In the genomic region with DNA sequence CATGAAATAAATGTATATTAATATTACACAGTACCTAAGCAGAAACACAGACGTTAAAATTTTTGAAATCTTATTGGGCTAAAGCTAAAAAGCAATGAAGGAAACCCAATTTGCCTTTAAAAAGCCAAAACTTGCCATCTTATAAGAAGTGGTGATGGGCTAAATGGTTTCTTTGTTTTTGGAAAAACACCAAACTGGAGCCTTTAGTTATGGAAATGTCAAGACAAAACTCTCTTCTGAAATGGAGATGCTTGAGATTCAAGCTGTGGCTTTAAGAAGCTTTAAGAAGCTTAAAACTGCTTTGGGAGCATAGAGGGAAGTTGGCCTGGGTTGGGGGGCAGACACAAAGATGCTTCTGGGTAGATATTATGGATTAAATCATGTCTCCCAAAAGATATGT, we compare ENCODE assay signal across 16 cellular contexts.
A peak's percentile ranks its signal among the peaks of the same experiment; 100 is the strongest.
DNase-seq lines count a peak whose midpoint lies in the region; ATAC-seq and TF ChIP-seq lines count a peak whose summit lies in the region.
"Had no signal": no experiment of that assay in that cellular context is flagged by ENCODE, and none has a peak within 500 bp of the region (broad histone marks: within the 10 kb centered on the region; RNA-seq: fewer than 3 reads in every experiment).

No MANE protein-coding gene starts in this region.

- ATAC-seq in WTC11 (peak; percentile 85), sciatic nerve (no peak), gastrocnemius medialis (no peak)
- ATAC-seq: K562 had no signal

- H3K27ac ChIP-seq in iPS-18a (ENCODE audit: low read length) (no peak overlapping the region), gastrocnemius medialis (no peak overlapping the region), brain microvascular endothelial cell (no peak overlapping the region)
- H3K27ac ChIP-seq: BLaER1 treated with 17β-estradiol and CSF1 and Interleukin-3, amounts not matched to agents 10 nM and 100 nM; GM23248 had no signal

- DNase-seq in H7 (peak; percentile 42), WTC11 (ENCODE audit: low spot score) (no peak), sciatic nerve (ENCODE audit: low spot score) (no peak), gastrocnemius medialis (no peak), mesothelial cell of epicardium (ENCODE audit: low spot score in 2 of 2, unreplicated experiment in 2 of 2) (no peak), brain microvascular endothelial cell (no peak)
- DNase-seq: ACHN; Calu3; CD4-positive, alpha-beta T cell; DMS 273 treated with DMSO at 0.1 percent for 48 hours; DMS79; GM23248 had no signal

- in situ Hi-C loops in gastrocnemius medialis (cut with MboI; ENCODE audit: low sequenced_read_pairs in 4 of 4) (no loop called here), brain microvascular endothelial cell (cut with HindIII; ENCODE audit: low pct_ligation_motif_present, low sequenced_read_pairs) (no loop called here)

- TF ChIP-seq CTCF in WTC11 (IDR thresholded peaks at IDR 0.05) (no peak), gastrocnemius medialis (IDR thresholded peaks at IDR 0.05 in 4 of 5, conservative IDR thresholded peaks at IDR 0.05 in 1 of 5) (no peak), mesothelial cell of epicardium (IDR thresholded peaks at IDR 0.05; ENCODE audit: unreplicated experiment) (no peak), brain microvascular endothelial cell (IDR thresholded peaks at IDR 0.05; ENCODE audit: low read depth, low read length, missing control alignments) (no peak)

- no peak overlapping the region for H3K27ac Mint-ChIP-seq in WTC11
- H3K27ac Mint-ChIP-seq in mesothelial cell of epicardium = no peak overlapping the region
- H3K27ac Mint-ChIP-seq: CD4-positive, alpha-beta T cell had no signal

- H3K27me3 Mint-ChIP-seq in WTC11 (ENCODE audit: low read depth) (peaks cover 97% of the 10 kb centered on the region), mesothelial cell of epicardium (ENCODE audit: low read depth) (peaks cover 19% of the 10 kb centered on the region)
- H3K27me3 Mint-ChIP-seq: CD4-positive, alpha-beta T cell had no signal

- CTCF ChIA-PET in WTC11 (lab: Charles Lee) = interaction anchor here (1.2 to 1.8 kb wide), 2 partner anchors 85 to 125 kb away, joined by 3 to 5 read pairs; no protein-coding TSS in a partner anchor

- H3K9me3 ChIP-seq in iPS-18a (ENCODE audit: control insufficient read depth, low read depth, low read length) = peaks cover 6% of the 10 kb centered on the region
- H3K9me3 ChIP-seq in gastrocnemius medialis = no peaks in the 10 kb centered on the region
- H3K9me3 ChIP-seq: HAP-1 had no signal

- intact Hi-C loops in sciatic nerve (cut with DNase I) (no loop called here), gastrocnemius medialis (cut with DNase I; ENCODE audit: low total_unique reads) (no loop called here)

- H3K36me3 Mint-ChIP-seq in WTC11 = peaks cover 30% of the 10 kb centered on the region
- no peaks in the 10 kb centered on the region for H3K36me3 Mint-ChIP-seq in mesothelial cell of epicardium

- peak overlapping the region; percentile 24; the same call in 1 of the 2 replicates for H3K4me3 Mint-ChIP-seq in WTC11
- H3K4me3 Mint-ChIP-seq in mesothelial cell of epicardium = no peak overlapping the region
- H3K4me3 Mint-ChIP-seq: CD4-positive, alpha-beta T cell had no signal

- H3K9me3 Mint-ChIP-seq in WTC11 = peaks cover 42% of the 10 kb centered on the region
- no peaks in the 10 kb centered on the region for H3K9me3 Mint-ChIP-seq in mesothelial cell of epicardium

- no peaks in the 10 kb centered on the region for H3K36me3 ChIP-seq in H7 (replicated peaks; ENCODE audit: control insufficient read depth, insufficient read depth, low read length)
- no peaks in the 10 kb centered on the region for H3K36me3 ChIP-seq in iPS-18a (ENCODE audit: control insufficient read depth, low read depth, low read length)
- no peaks in the 10 kb centered on the region for H3K36me3 ChIP-seq in gastrocnemius medialis
- H3K36me3 ChIP-seq in brain microvascular endothelial cell (replicated peaks) = no peaks in the 10 kb centered on the region
- H3K36me3 ChIP-seq: BLaER1 treated with 17β-estradiol and CSF1 and Interleukin-3, amounts not matched to agents 10 nM and 100 nM; HAP-1 had no signal

- peaks cover 37% of the 10 kb centered on the region for H3K4me1 Mint-ChIP-seq in WTC11
- H3K4me1 Mint-ChIP-seq in mesothelial cell of epicardium = peaks cover 12% of the 10 kb centered on the region

- H3K27me3 ChIP-seq in H7 (ENCODE audit: control insufficient read depth, insufficient read depth, low read length) (peaks cover 43% of the 10 kb centered on the region), iPS-18a (ENCODE audit: control insufficient read depth, insufficient read depth, low read length) (peaks cover 49% of the 10 kb centered on the region), gastrocnemius medialis (no peaks in the 10 kb centered on the region), brain microvascular endothelial cell (replicated peaks) (no peaks in the 10 kb centered on the region)
- H3K27me3 ChIP-seq: BLaER1 treated with 17β-estradiol and CSF1 and Interleukin-3, amounts not matched to agents 10 nM and 100 nM had no signal

- no peak overlapping the region for H3K9ac ChIP-seq in iPS-18a (ENCODE audit: low read length)
- H3K9ac ChIP-seq: BLaER1 treated with 17β-estradiol and CSF1 and Interleukin-3, amounts not matched to agents 10 nM and 100 nM; GM23248 had no signal

- POLR2A ChIA-PET in WTC11 (lab: Charles Lee) = no interaction called here

- H3K4me1 ChIP-seq in iPS-18a (ENCODE audit: control insufficient read depth, low read depth, low read length) (peaks cover 22% of the 10 kb centered on the region), gastrocnemius medialis (peaks cover 0 to 2% of the 10 kb centered on the region in 2 donors)

- TF ChIP-seq POLR2A in gastrocnemius medialis (IDR thresholded peaks at IDR 0.05) = no peak

- no peak overlapping the region for H3K4me3 ChIP-seq in H7 (ENCODE audit: insufficient read depth, low read depth, low read length)
- peak overlapping the region; percentile 23 for H3K4me3 ChIP-seq in iPS-18a (ENCODE audit: low read length)
- no peak overlapping the region for H3K4me3 ChIP-seq in gastrocnemius medialis
- H3K4me3 ChIP-seq in brain microvascular endothelial cell (ENCODE audit: low read depth, low read length) = no peak overlapping the region
- H3K4me3 ChIP-seq: BLaER1 treated with 17β-estradiol and CSF1 and Interleukin-3, amounts not matched to agents 10 nM and 100 nM; GM23248; HAP-1; K562 had no signal

TF ChIP-seq in WTC11, 78 proteins besides CTCF, POLR2A, EP300 and RAD21:
- peak; percentile 78; the same call in 1 of the 2 replicates for TF ChIP-seq ZMAT4 (CRISPR knock-in tag; IDR thresholded peaks at IDR 0.05)
- TF ChIP-seq, protein P1, sequence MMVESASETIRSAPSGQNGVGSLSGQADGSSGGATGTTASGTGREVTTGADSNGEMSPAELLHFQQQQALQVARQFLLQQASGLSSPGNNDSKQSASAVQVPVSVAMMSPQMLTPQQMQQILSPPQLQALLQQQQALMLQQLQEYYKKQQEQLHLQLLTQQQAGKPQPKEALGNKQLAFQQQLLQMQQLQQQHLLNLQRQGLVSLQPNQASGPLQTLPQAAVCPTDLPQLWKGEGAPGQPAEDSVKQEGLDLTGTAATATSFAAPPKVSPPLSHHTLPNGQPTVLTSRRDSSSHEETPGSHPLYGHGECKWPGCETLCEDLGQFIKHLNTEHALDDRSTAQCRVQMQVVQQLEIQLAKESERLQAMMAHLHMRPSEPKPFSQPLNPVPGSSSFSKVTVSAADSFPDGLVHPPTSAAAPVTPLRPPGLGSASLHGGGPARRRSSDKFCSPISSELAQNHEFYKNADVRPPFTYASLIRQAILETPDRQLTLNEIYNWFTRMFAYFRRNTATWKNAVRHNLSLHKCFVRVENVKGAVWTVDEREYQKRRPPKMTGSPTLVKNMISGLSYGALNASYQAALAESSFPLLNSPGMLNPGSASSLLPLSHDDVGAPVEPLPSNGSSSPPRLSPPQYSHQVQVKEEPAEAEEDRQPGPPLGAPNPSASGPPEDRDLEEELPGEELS (CRISPR knock-in tag; IDR thresholded peaks at IDR 0.05) = no peak
- TF ChIP-seq, protein P2, sequence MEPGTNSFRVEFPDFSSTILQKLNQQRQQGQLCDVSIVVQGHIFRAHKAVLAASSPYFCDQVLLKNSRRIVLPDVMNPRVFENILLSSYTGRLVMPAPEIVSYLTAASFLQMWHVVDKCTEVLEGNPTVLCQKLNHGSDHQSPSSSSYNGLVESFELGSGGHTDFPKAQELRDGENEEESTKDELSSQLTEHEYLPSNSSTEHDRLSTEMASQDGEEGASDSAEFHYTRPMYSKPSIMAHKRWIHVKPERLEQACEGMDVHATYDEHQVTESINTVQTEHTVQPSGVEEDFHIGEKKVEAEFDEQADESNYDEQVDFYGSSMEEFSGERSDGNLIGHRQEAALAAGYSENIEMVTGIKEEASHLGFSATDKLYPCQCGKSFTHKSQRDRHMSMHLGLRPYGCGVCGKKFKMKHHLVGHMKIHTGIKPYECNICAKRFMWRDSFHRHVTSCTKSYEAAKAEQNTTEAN (CRISPR knock-in tag; IDR thresholded peaks at IDR 0.05) = 0 out of 2 replicates have a peak, but pooled peaks have one; percentile 31
TF ChIP-seq in WTC11: peak in this region for 2.
